Comparison of ENCODE assay signal across 15 cellular contexts in genomic region chr17:46817901-46818209, GRCh38. TPM values are rescaled to one million over a fixed set of nuclear protein-coding genes. Genes with fewer than 3 reads are reported as not detected.
DNase-seq lines count a peak whose midpoint lies in the region; ATAC-seq and TF ChIP-seq lines count a peak whose summit lies in the region.
"Had no signal": no experiment of that assay in that cellular context is flagged by ENCODE, and none has a peak within 500 bp of the region (broad histone marks: within the 10 kb centered on the region; RNA-seq: fewer than 3 reads in every experiment).

No MANE protein-coding gene starts in this region.

- H3K36me3 ChIP-seq in OCI-LY1 (ENCODE audit: insufficient read depth, low read length) (no peaks in the 10 kb centered on the region), neural progenitor cell (no peaks in the 10 kb centered on the region), BE2C (no peaks in the 10 kb centered on the region)
- H3K36me3 ChIP-seq: breast epithelium had no signal

- DNase-seq in Calu3 (no peak), endothelial cell (ENCODE audit: low spot score) (no peak), neural progenitor cell (ENCODE audit: low spot score) (no peak), BE2C (no peak), SIG-M5 treated with dmso at 0.1 percent for 504 hours (lab: John Stamatoyannopoulos, UW; ENCODE audit: unreplicated experiment) (no peak), COLO668 (lab: John Stamatoyannopoulos, UW; ENCODE audit: unreplicated experiment) (no peak)
- DNase-seq: GF-D8, IMR-90, left cardiac atrium had no signal

- no peaks in the 10 kb centered on the region for H3K36me3 Mint-ChIP-seq in Calu3 (ENCODE audit: insufficient read depth, unreplicated experiment)
- peaks cover 4% of the 10 kb centered on the region for H3K36me3 Mint-ChIP-seq in endothelial cell (ENCODE audit: low read depth, unreplicated experiment)
- H3K36me3 Mint-ChIP-seq in neural progenitor cell = peaks cover 13% of the 10 kb centered on the region

- peaks cover 89% of the 10 kb centered on the region for H3K27me3 Mint-ChIP-seq in Calu3 (ENCODE audit: unreplicated experiment)
- peaks cover 10% of the 10 kb centered on the region for H3K27me3 Mint-ChIP-seq in endothelial cell (ENCODE audit: unreplicated experiment)
- H3K27me3 Mint-ChIP-seq in neural progenitor cell (ENCODE audit: insufficient read depth, low read depth) = peaks cover 45% of the 10 kb centered on the region

- H3K4me1 Mint-ChIP-seq in Calu3 (ENCODE audit: low read depth, unreplicated experiment) (peaks cover 6% of the 10 kb centered on the region), endothelial cell (ENCODE audit: unreplicated experiment) (peaks cover 46% of the 10 kb centered on the region), neural progenitor cell (peaks cover 65% of the 10 kb centered on the region)

- H4K20me1 ChIP-seq in OCI-LY1 (ENCODE audit: insufficient read depth, low read length) (no peaks in the 10 kb centered on the region), neural progenitor cell (ENCODE audit: low read depth) (peaks cover 58% of the 10 kb centered on the region)

- H3K4me3 Mint-ChIP-seq in Calu3 (ENCODE audit: low read depth, unreplicated experiment) (peak overlapping the region; percentile 62), endothelial cell (ENCODE audit: unreplicated experiment) (peak overlapping the region; percentile 91), neural progenitor cell (peak overlapping the region; percentile 94)

- H3K9me2 ChIP-seq in OCI-LY1 (ENCODE audit: low read depth, low read length) = no peaks in the 10 kb centered on the region

- H3K9ac ChIP-seq in OCI-LY1 (ENCODE audit: low read length) (0 out of 2 replicates have a peak overlapping the region, but pooled peaks have one; percentile 1), neural progenitor cell (no peak overlapping the region)

- H3K9me3 ChIP-seq in OCI-LY1 (ENCODE audit: low read length) (no peaks in the 10 kb centered on the region), neural progenitor cell (ENCODE audit: low read depth) (no peaks in the 10 kb centered on the region), BE2C (no peaks in the 10 kb centered on the region)
- H3K9me3 ChIP-seq: breast epithelium had no signal

- no peak overlapping the region for H3K27ac ChIP-seq in OCI-LY1 (ENCODE audit: low read depth, low read length, poor library complexity, severe bottlenecking)
- H3K27ac ChIP-seq in neural progenitor cell = no peak overlapping the region
- H3K27ac ChIP-seq: breast epithelium had no signal

- CTCF ChIA-PET in Calu3 (lab: Charles Lee) = no interaction called here

- H3K27ac Mint-ChIP-seq in Calu3 (ENCODE audit: unreplicated experiment) (no peak overlapping the region), endothelial cell (ENCODE audit: unreplicated experiment) (peak overlapping the region; percentile 28), neural progenitor cell (peak overlapping the region; percentile 98)

- H3K4me2 ChIP-seq in OCI-LY1 (ENCODE audit: low read length) (peak overlapping the region; percentile 39), neural progenitor cell (peak overlapping the region; percentile 86)

- peaks cover 44% of the 10 kb centered on the region for H3K4me1 ChIP-seq in OCI-LY1 (ENCODE audit: insufficient read depth, low read length, severe bottlenecking)
- peaks cover 33% of the 10 kb centered on the region for H3K4me1 ChIP-seq in neural progenitor cell
- H3K4me1 ChIP-seq in BE2C = no peaks in the 10 kb centered on the region; the same call in 1 of the 2 replicates

- H3F3A ChIP-seq in OCI-LY1 (ENCODE audit: insufficient read depth, low read length) (no peaks in the 10 kb centered on the region), neural progenitor cell (ENCODE audit: low read depth) (peaks cover 19% of the 10 kb centered on the region)

- H3K9me3 Mint-ChIP-seq in Calu3 (ENCODE audit: low read depth, unreplicated experiment) = no peaks in the 10 kb centered on the region
- no peaks in the 10 kb centered on the region for H3K9me3 Mint-ChIP-seq in endothelial cell (ENCODE audit: unreplicated experiment)
- H3K9me3 Mint-ChIP-seq in neural progenitor cell = no peaks in the 10 kb centered on the region

- ATAC-seq in HG02678 (IDR thresholded peaks at IDR 0.05; ENCODE audit: unreplicated experiment) = no peak
- ATAC-seq: sciatic nerve had no signal

- TF ChIP-seq CTCF in Calu3 (IDR thresholded peaks at IDR 0.05; ENCODE audit: unreplicated experiment) = no peak
- TF ChIP-seq CTCF in OCI-LY1 (IDR thresholded peaks at IDR 0.05; ENCODE audit: low read length) = no peak
- TF ChIP-seq CTCF in endothelial cell (IDR thresholded peaks at IDR 0.05; ENCODE audit: unreplicated experiment) = no peak
- no peak for TF ChIP-seq CTCF in neural progenitor cell (IDR thresholded peaks at IDR 0.05)
- TF ChIP-seq CTCF in BE2C (IDR thresholded peaks at IDR 0.05; ENCODE audit: low read depth, low read length) = no peak

- no TSS peak for BruUV-seq in Calu3 (replicated peaks; lab: Mats Ljungman, UMichigan)

- intact Hi-C loops in Calu3 (cut with micrococcal nuclease; ENCODE audit: unreplicated experiment) = loop anchor here (10.0 kb wide), 1 partner anchor 73 kb away; no protein-coding TSS in a partner anchor

- H3K79me2 ChIP-seq in OCI-LY1 (ENCODE audit: insufficient read depth, low read length) = no peaks in the 10 kb centered on the region
- no peaks in the 10 kb centered on the region for H3K79me2 ChIP-seq in neural progenitor cell (ENCODE audit: low read depth)

- no peak overlapping the region for H2AFZ ChIP-seq in OCI-LY1 (ENCODE audit: low read length)
- no peak overlapping the region for H2AFZ ChIP-seq in neural progenitor cell (replicated peaks)

- H3K27me3 ChIP-seq in OCI-LY1 (ENCODE audit: insufficient read depth, low read length) (no peaks in the 10 kb centered on the region), neural progenitor cell (peaks cover 100% of the 10 kb centered on the region), BE2C (no peaks in the 10 kb centered on the region; the same call in 1 of the 2 replicates)

- H3K4me3 ChIP-seq in OCI-LY1 (ENCODE audit: low read depth, low read length, poor library complexity, severe bottlenecking) (peak overlapping the region; percentile 35), neural progenitor cell (no peak overlapping the region), BE2C (ENCODE audit: low read depth, low read length) (no peak overlapping the region)

RNA-seq across cellular contexts. Expression of gene WNT3, which starts 0.6 kb away (rescaled TPM):
- total RNA-seq in Calu3 (2022) (5.2 and 6.1 TPM in 2 replicates), endothelial cell (ENCODE audit: unreplicated experiment) (14.4 TPM), neural progenitor cell (ENCODE audit: low replicate concordance) (1.1 and 1.7 TPM in 2 replicates)
- polyA plus RNA-seq in BE2C (2012; ENCODE audit: insufficient read depth, insufficient read length, low read depth) = 4.7 TPM

RNA-seq across cellular contexts. Expression of gene WNT9B, which starts 33.5 kb away (rescaled TPM):
- total RNA-seq in Calu3 (2022) = not detected in 2 replicates
- 0.26 TPM for total RNA-seq in endothelial cell (ENCODE audit: unreplicated experiment)
- 0.12 TPM in 1 of 2 replicates, not detected in the other for total RNA-seq in neural progenitor cell (ENCODE audit: low replicate concordance)
- not detected for polyA plus RNA-seq in BE2C (2012; ENCODE audit: insufficient read depth, insufficient read length, low read depth)
- total RNA-seq: frontal cortex, IMR-90, sciatic nerve, SK-MEL-5 had no signal
- polyA plus RNA-seq: IMR-90 had no signal
